22 cellular contexts compared by ENCODE assay signal in genomic region chr18:8559612-8560011, GRCh38. TPM values are rescaled to one million over a fixed set of nuclear protein-coding genes. Genes with fewer than 3 reads are reported as not detected.
DNase-seq lines count a peak whose midpoint lies in the region; ATAC-seq and TF ChIP-seq lines count a peak whose summit lies in the region.
"Had no signal": no experiment of that assay in that cellular context is flagged by ENCODE, and none has a peak within 500 bp of the region (broad histone marks: within the 10 kb centered on the region; RNA-seq: fewer than 3 reads in every experiment).

No MANE protein-coding gene starts in this region.

- H3K4me3 ChIP-seq in BLaER1 (no peak overlapping the region), GM23248 (no peak overlapping the region), fibroblast of mammary gland (ENCODE audit: control insufficient read depth, low read depth, low read length) (no peak overlapping the region), smooth muscle cell (no peak overlapping the region)
- H3K4me3 ChIP-seq: GM12878, mucosa of descending colon, neural progenitor cell, SK-N-MC had no signal

- DNase-seq in GM23248 (peak; percentile 4), RPMI7951 (ENCODE audit: low read depth) (peak; percentile 16), fibroblast of mammary gland (ENCODE audit: low read depth) (peak; percentile 19), ecto neural progenitor cell (ENCODE audit: low spot score) (no peak), smooth muscle cell (lab: John Stamatoyannopoulos, UW; ENCODE audit: unreplicated experiment) (no peak)
- DNase-seq: activated CD4-positive, alpha-beta memory T cell treated with anti-CD3 and anti-CD28 coated beads, Interleukin-2, amount 10 ng/mL, durations not matched to agents 7 days and 5 days; activated gamma-delta T cell; CD4-positive, alpha-beta T cell; DMS153; HFFc6; Karpas-422; mucosa of descending colon; NCI-H1092; NCI-H1930; NCI-H446 treated with DMSO at 0.1 percent for 48 hours; NK-92 treated with Interleukin-12 subunit alpha and Interleukin-12 subunit beta, amount 100 ng/mL, for 24 hours; substantia nigra had no signal

- H3K79me2 ChIP-seq in GM23248 (ENCODE audit: insufficient read depth) (no peaks in the 10 kb centered on the region), smooth muscle cell (ENCODE audit: low read depth) (no peaks in the 10 kb centered on the region)

- no peaks in the 10 kb centered on the region for H3K9me2 ChIP-seq in GM23248 (ENCODE audit: insufficient read depth)

- no peak overlapping the region for H3K27ac ChIP-seq in BLaER1
- H3K27ac ChIP-seq in GM23248: no peak overlapping the region
- no peak overlapping the region for H3K27ac ChIP-seq in smooth muscle cell (ENCODE audit: low read depth)
- H3K27ac ChIP-seq: neural progenitor cell, SK-N-MC had no signal

- ATAC-seq in GM19324 (IDR thresholded peaks at IDR 0.05; ENCODE audit: low FRiP score, unreplicated experiment): no peak
- ATAC-seq: GM12878, mucosa of descending colon had no signal

- H3K27me3 ChIP-seq in BLaER1 (no peaks in the 10 kb centered on the region), GM23248 (replicated peaks; ENCODE audit: insufficient read depth) (peaks cover 4% of the 10 kb centered on the region; the same call in 1 of the 2 replicates), smooth muscle cell (ENCODE audit: low read depth) (no peaks in the 10 kb centered on the region)
- H3K27me3 ChIP-seq: neural progenitor cell had no signal

- no peaks in the 10 kb centered on the region for H4K20me1 ChIP-seq in BLaER1
- H4K20me1 ChIP-seq in GM23248 (ENCODE audit: insufficient read depth): no peaks in the 10 kb centered on the region
- H4K20me1 ChIP-seq in smooth muscle cell (ENCODE audit: low read depth): no peaks in the 10 kb centered on the region

- no peak overlapping the region for H2AFZ ChIP-seq in GM23248
- no peak overlapping the region for H2AFZ ChIP-seq in smooth muscle cell (ENCODE audit: low read depth)
- H2AFZ ChIP-seq: neural progenitor cell had no signal

- peak overlapping the region; percentile 17; the same call in 1 of the 2 replicates for H3K4me2 ChIP-seq in BLaER1
- no peak overlapping the region for H3K4me2 ChIP-seq in GM23248 (ENCODE audit: unreplicated experiment)
- H3K4me2 ChIP-seq in smooth muscle cell: no peak overlapping the region
- H3K4me2 ChIP-seq: neural progenitor cell had no signal

- WGBS in GM23248 (ENCODE audit: low coverage in 1 of 2, low lambda C conversion rate in 2 of 2, missing lambda C conversion rate in 2 of 2), 2 experiments: 8 to 10% methylated on average over 2 of the region's 2 CpGs
- WGBS in smooth muscle cell (ENCODE audit: low lambda C conversion rate): 53% methylated on average over 2 of the region's 2 CpGs

- no peak for TF ChIP-seq CTCF in fibroblast of mammary gland (conservative IDR thresholded peaks at IDR 0.05; ENCODE audit: control insufficient read depth, insufficient read depth, low read depth, low read length)
- no peak for TF ChIP-seq CTCF in smooth muscle cell (IDR thresholded peaks at IDR 0.05; ENCODE audit: borderline replicate concordance, insufficient read depth, poor library complexity, severe bottlenecking)

- no peaks in the 10 kb centered on the region for H3K9me3 ChIP-seq in BLaER1
- H3K9me3 ChIP-seq in GM23248 (ENCODE audit: low read depth): no peaks in the 10 kb centered on the region
- H3K9me3 ChIP-seq in smooth muscle cell (replicated peaks; ENCODE audit: low read depth): no peaks in the 10 kb centered on the region
- H3K9me3 ChIP-seq: mucosa of descending colon had no signal

- H3K9ac ChIP-seq in BLaER1 (no peak overlapping the region), GM23248 (no peak overlapping the region), smooth muscle cell (ENCODE audit: low read depth) (no peak overlapping the region)
- H3K9ac ChIP-seq: neural progenitor cell had no signal

- peaks cover 6% of the 10 kb centered on the region for H3K4me1 ChIP-seq in BLaER1
- H3K4me1 ChIP-seq in GM23248 (ENCODE audit: insufficient read depth): no peaks in the 10 kb centered on the region
- no peaks in the 10 kb centered on the region for H3K4me1 ChIP-seq in smooth muscle cell (ENCODE audit: low read depth)
- H3K4me1 ChIP-seq: neural progenitor cell had no signal

- in situ Hi-C loops in GM23248 (cut with MboI): no loop called here

- no peaks in the 10 kb centered on the region for H3F3A ChIP-seq in GM23248 (ENCODE audit: insufficient read depth)
- no peaks in the 10 kb centered on the region for H3F3A ChIP-seq in smooth muscle cell (ENCODE audit: low read depth)

- H3K36me3 ChIP-seq in BLaER1: no peaks in the 10 kb centered on the region
- H3K36me3 ChIP-seq in GM23248 (ENCODE audit: low read depth): no peaks in the 10 kb centered on the region
- no peaks in the 10 kb centered on the region for H3K36me3 ChIP-seq in smooth muscle cell (ENCODE audit: low read depth)
- H3K36me3 ChIP-seq: neural progenitor cell had no signal

RNA-seq across cellular contexts. Expression of gene RAB12, which starts 49.6 kb away (rescaled TPM):
- 61.6 and 73.8 TPM in 2 replicates for total RNA-seq in GM23248 (2014; rRNA removed; shearing (Covaris generic))
- polyA plus RNA-seq in GM23248 (2016; fragmentation: Nextera tagmentation; extraction: Ambion mirVana): 4.1 and 4.4 TPM in 2 replicates
- total RNA-seq in RPMI7951 (2014; rRNA removed; shearing (Covaris generic)): 50.6 and 61.8 TPM in 2 replicates
- total RNA-seq in smooth muscle cell: 53.8 and 60.6 TPM in 2 replicates
- polyA plus RNA-seq in smooth muscle cell: 5.0 and 8.3 TPM in 2 replicates

Comparison
In these comparisons a context has a peak if more than half of its experiments do, and no peak if none do; other contexts are left out.
1. DNase-seq: peak in GM23248 (single experiment), RPMI7951 (single experiment) and fibroblast of mammary gland (single experiment); none in ecto neural progenitor cell (single experiment) and smooth muscle cell (single experiment).